ENCODE assay signal across 10 cellular contexts in genomic region chr20:35661013-35661412, GRCh38. TPM values are rescaled to one million over a fixed set of nuclear protein-coding genes. Genes with fewer than 3 reads are reported as not detected.
A peak's percentile ranks its signal among the peaks of the same experiment; 100 is the strongest.
DNase-seq lines count a peak whose midpoint lies in the region; ATAC-seq and TF ChIP-seq lines count a peak whose summit lies in the region.
"Had no signal": no experiment of that assay in that cellular context is flagged by ENCODE, and none has a peak within 500 bp of the region (broad histone marks: within the 10 kb centered on the region; RNA-seq: fewer than 3 reads in every experiment).

No MANE protein-coding gene starts in this region.

- TF ChIP-seq RAD21 in SK-N-SH (IDR thresholded peaks at IDR 0.05; ENCODE audit: low read length) = no peak

- H3K27me3 ChIP-seq in SK-N-SH (ENCODE audit: insufficient read depth) (no peaks in the 10 kb centered on the region), foreskin keratinocyte (no peaks in the 10 kb centered on the region)

- no peaks in the 10 kb centered on the region for H3K9me2 ChIP-seq in SK-N-SH

- peak overlapping the region; percentile 97 for H3K4me2 ChIP-seq in SK-N-SH

- CTCF ChIA-PET in SK-N-SH (lab: Yijun Ruan, JAX) = interaction anchor here (2.9 kb wide), 1 partner anchor 42 kb away, joined by 16 read pairs; no protein-coding TSS in a partner anchor

- H3K4me1 ChIP-seq in SK-N-SH (ENCODE audit: control insufficient read depth in 1 of 2, insufficient read depth in 2 of 2, low read depth in 1 of 2, low read length in 1 of 2) (peaks cover 10 to 13% of the 10 kb centered on the region in 2 experiments; a peak in 2 of 4 replicates), foreskin keratinocyte (peaks cover 28% of the 10 kb centered on the region)

- ATAC-seq in SK-N-SH treated with all-trans-retinoic acid at 6 μM for 48 hours = no peak
- no peak for ATAC-seq in T-helper 17 cell
- ATAC-seq in foreskin keratinocyte = no peak
- no peak for ATAC-seq in stimulated activated naive B cell treated with anti-CD40 and anti-IgM and Interleukin-4, amounts not matched to agents 10 μg/mL and 1 μg/mL and 100 μg/mL, for 72 hours (replicated peaks)
- no peak for ATAC-seq in GM18867 (IDR thresholded peaks at IDR 0.05; ENCODE audit: unreplicated experiment)
- ATAC-seq in HG02623 (IDR thresholded peaks at IDR 0.05; ENCODE audit: unreplicated experiment) = no peak

- H3K36me3 Mint-ChIP-seq in T-helper 17 cell (ENCODE audit: low read depth) = peaks cover 2% of the 10 kb centered on the region
- H3K36me3 Mint-ChIP-seq in stimulated activated naive B cell treated with anti-CD40 and anti-IgM and Interleukin-4, amounts not matched to agents 10 μg/mL and 1 μg/mL and 100 μg/mL, for 72 hours = peaks cover 17 to 38% of the 10 kb centered on the region in 2 donors

- H3K9me3 ChIP-seq in SK-N-SH (no peaks in the 10 kb centered on the region), T-helper 17 cell (ENCODE audit: control insufficient read depth, low read length, poor library complexity, severe bottlenecking) (no peaks in the 10 kb centered on the region)

- H3F3A ChIP-seq in SK-N-SH (replicated peaks; ENCODE audit: insufficient read depth) = peaks cover 28% of the 10 kb centered on the region

- H3K27me3 Mint-ChIP-seq in T-helper 17 cell = no peaks in the 10 kb centered on the region
- no peaks in the 10 kb centered on the region for H3K27me3 Mint-ChIP-seq in stimulated activated naive B cell treated with anti-CD40 and anti-IgM and Interleukin-4, amounts not matched to agents 10 μg/mL and 1 μg/mL and 100 μg/mL, for 72 hours

- POLR2A ChIA-PET in SK-N-SH (lab: Yijun Ruan, JAX) = interaction anchor here (1.2 kb wide), 1 partner anchor 45 kb away, joined by 3 read pairs; the partner anchor contains the start of gene SPAG4

- no peak overlapping the region for H3K27ac ChIP-seq in SK-N-SH (ENCODE audit: low read depth in 2 of 2, low read length in 1 of 2)
- peak overlapping the region; percentile 7 for H3K27ac ChIP-seq in foreskin keratinocyte
- H3K27ac ChIP-seq: 22Rv1 had no signal

- H3K79me2 ChIP-seq in SK-N-SH (ENCODE audit: insufficient read depth) = peaks cover 88% of the 10 kb centered on the region

- H3K27ac Mint-ChIP-seq in T-helper 17 cell = peak overlapping the region; percentile 99
- peak overlapping the region; percentile 65 for H3K27ac Mint-ChIP-seq in stimulated activated naive B cell treated with anti-CD40 and anti-IgM and Interleukin-4, amounts not matched to agents 10 μg/mL and 1 μg/mL and 100 μg/mL, for 72 hours

- H4K20me1 ChIP-seq in SK-N-SH (ENCODE audit: insufficient read depth) = peaks cover 81% of the 10 kb centered on the region

- peak overlapping the region; percentile 91 for H3K4me3 Mint-ChIP-seq in T-helper 17 cell
- peak overlapping the region in 1 of 2 donors; percentile 94 for H3K4me3 Mint-ChIP-seq in stimulated activated naive B cell treated with anti-CD40 and anti-IgM and Interleukin-4, amounts not matched to agents 10 μg/mL and 1 μg/mL and 100 μg/mL, for 72 hours

- H2AFZ ChIP-seq in SK-N-SH (ENCODE audit: low read depth) = no peak overlapping the region

- H3K9me3 Mint-ChIP-seq in stimulated activated naive B cell treated with anti-CD40 and anti-IgM and Interleukin-4, amounts not matched to agents 10 μg/mL and 1 μg/mL and 100 μg/mL, for 72 hours = no peaks in the 10 kb centered on the region

- no peak for DNase-seq in SK-N-SH
- no peak for DNase-seq in T-helper 17 cell
- peak; percentile 36 to 71 for DNase-seq in foreskin keratinocyte
- no peak for DNase-seq in stimulated activated naive B cell treated with anti-CD40 and anti-IgM and Interleukin-4, amounts not matched to agents 10 μg/mL and 1 μg/mL and 100 μg/mL, for 72 hours
- no peak for DNase-seq in DMS153 treated with DMSO at 0.1 percent for 48 hours (lab: John Stamatoyannopoulos, UW; ENCODE audit: unreplicated experiment)
- DNase-seq: NCI-H1436 had no signal

- TF ChIP-seq CTCF in SK-N-SH (IDR thresholded peaks at IDR 0.05) (no peak), foreskin keratinocyte (conservative IDR thresholded peaks at IDR 0.05) (no peak)

- peak overlapping the region in 1 of 2 experiments; percentile 83; a peak in 2 of 4 replicates for H3K4me3 ChIP-seq in SK-N-SH (ENCODE audit: low read depth in 2 of 2, low read length in 1 of 2)

- peak overlapping the region; percentile 98; the same call in 1 of the 2 replicates for H3K9ac ChIP-seq in SK-N-SH

- peaks cover 57% of the 10 kb centered on the region for H3K4me1 Mint-ChIP-seq in T-helper 17 cell
- H3K4me1 Mint-ChIP-seq in stimulated activated naive B cell treated with anti-CD40 and anti-IgM and Interleukin-4, amounts not matched to agents 10 μg/mL and 1 μg/mL and 100 μg/mL, for 72 hours = peaks cover 23 to 55% of the 10 kb centered on the region in 2 donors

- WGBS in SK-N-SH (ENCODE audit: low lambda C conversion rate) = 89% methylated on average over 2 of the region's 2 CpGs

- TF ChIP-seq EP300 in SK-N-SH (IDR thresholded peaks at IDR 0.05; ENCODE audit: borderline replicate concordance in 1 of 2, low read depth in 1 of 2, low read length in 1 of 2) = no peak

- H3K36me3 ChIP-seq in SK-N-SH (replicated peaks in 1 of 2; ENCODE audit: control insufficient read depth in 1 of 2, insufficient read depth in 2 of 2, low read length in 1 of 2) = peaks cover 5 to 9% of the 10 kb centered on the region in 2 experiments

TF ChIP-seq in SK-N-SH, 30 proteins besides CTCF, POLR2A, EP300 and RAD21:
- TF ChIP-seq SIN3A (IDR thresholded peaks at IDR 0.05; ENCODE audit: borderline replicate concordance, low read depth, low read length) (no peak), SMC3 (IDR thresholded peaks at IDR 0.05; ENCODE audit: low read depth, low read length) (no peak), EZH2phosphoT487 (IDR thresholded peaks at IDR 0.05; ENCODE audit: borderline replicate concordance, low read depth) (no peak), RFX5 (IDR thresholded peaks at IDR 0.05; ENCODE audit: low read length) (no peak), MXI1 (IDR thresholded peaks at IDR 0.05; ENCODE audit: low read depth, low read length) (no peak)

TF ChIP-seq in SK-N-SH treated with all-trans-retinoic acid at 6 μM for 48 hours, 23 proteins besides CTCF, POLR2A, EP300 and RAD21:
- TF ChIP-seq CREB5 (CRISPR knock-in tag; IDR thresholded peaks at IDR 0.05; ENCODE audit: low read depth) = no peak
- TF ChIP-seq RARB (CRISPR knock-in tag; IDR thresholded peaks at IDR 0.05) = no peak
- no peak for TF ChIP-seq PPARA (CRISPR knock-in tag; IDR thresholded peaks at IDR 0.05; ENCODE audit: borderline replicate concordance)
- TF ChIP-seq ZNF565 (CRISPR knock-in tag; conservative IDR thresholded peaks at IDR 0.05; ENCODE audit: low read depth) = no peak
- TF ChIP-seq SNAI2 (CRISPR knock-in tag; IDR thresholded peaks at IDR 0.05) = no peak
- no peak for TF ChIP-seq ARNTL (CRISPR knock-in tag; IDR thresholded peaks at IDR 0.05; ENCODE audit: borderline replicate concordance, low read depth)
- TF ChIP-seq ESRRG (CRISPR knock-in tag; IDR thresholded peaks at IDR 0.05) = no peak
- TF ChIP-seq ZFP3 (CRISPR knock-in tag; IDR thresholded peaks at IDR 0.05) = no peak

RNA-seq across cellular contexts. Expression of gene CPNE1, which starts 3.7 kb away (rescaled TPM):
- polyA plus RNA-seq in SK-N-SH (2012; rRNA removed) (217 and 279 TPM in 2 replicates), foreskin keratinocyte (153 and 183 TPM in 2 replicates)
- 131 and 171 TPM in 2 replicates for polyA plus RNA-seq in SK-N-SH (2012; cell fraction: cytosol; rRNA removed)
- 585 and 668 TPM in 2 replicates for polyA plus RNA-seq in SK-N-SH (2012; cell fraction: nucleus; rRNA removed)
- total RNA-seq in T-helper 17 cell (100 to 1,000 TPM; 215 to 250 TPM), foreskin keratinocyte (129 and 163 TPM in 2 replicates)

RNA-seq across cellular contexts. Expression of gene RBM12, which starts 3.7 kb away (rescaled TPM):
- polyA plus RNA-seq in SK-N-SH (2012; rRNA removed) = 41.9 and 56.7 TPM in 2 replicates
- 37.7 and 43.4 TPM in 2 replicates for polyA plus RNA-seq in SK-N-SH (2012; cell fraction: cytosol; rRNA removed)
- polyA plus RNA-seq in SK-N-SH (2012; cell fraction: nucleus; rRNA removed) = 55.0 and 78.3 TPM in 2 replicates
- 10 to 100 TPM; 86.0 to 87.8 TPM for total RNA-seq in T-helper 17 cell
- total RNA-seq in foreskin keratinocyte = 62.7 and 62.8 TPM in 2 replicates
- polyA plus RNA-seq in foreskin keratinocyte = 15.0 and 17.3 TPM in 2 replicates

RNA-seq across cellular contexts. Expression of gene NFS1, which starts 38.1 kb away (rescaled TPM):
- polyA plus RNA-seq in SK-N-SH (2012; rRNA removed) (75.6 and 89.7 TPM in 2 replicates), foreskin keratinocyte (27.5 and 30.0 TPM in 2 replicates)
- polyA plus RNA-seq in SK-N-SH (2012; cell fraction: cytosol; rRNA removed) = 53.8 and 62.8 TPM in 2 replicates
- 73.7 and 115 TPM in 2 replicates for polyA plus RNA-seq in SK-N-SH (2012; cell fraction: nucleus; rRNA removed)
- total RNA-seq in T-helper 17 cell (10 to 100 TPM; 16.8 to 19.4 TPM), foreskin keratinocyte (33.0 and 35.7 TPM in 2 replicates)

RNA-seq across cellular contexts. Expression of gene ROMO1, which starts 38.2 kb away (rescaled TPM):
- 1,087 and 1,273 TPM in 2 replicates for polyA plus RNA-seq in SK-N-SH (2012; rRNA removed)
- polyA plus RNA-seq in SK-N-SH (2012; cell fraction: cytosol; rRNA removed) = 759 and 965 TPM in 2 replicates
- polyA plus RNA-seq in SK-N-SH (2012; cell fraction: nucleus; rRNA removed) = 308 and 746 TPM in 2 replicates
- 10 to 100 TPM; 35.1 to 37.6 TPM for total RNA-seq in T-helper 17 cell
- total RNA-seq in foreskin keratinocyte = 271 and 286 TPM in 2 replicates
- polyA plus RNA-seq in foreskin keratinocyte = 402 and 478 TPM in 2 replicates

RNA-seq across cellular contexts. Expression of gene SPAG4, which starts 45.4 kb away (rescaled TPM):
- polyA plus RNA-seq in SK-N-SH (2012; rRNA removed) (5.9 and 6.9 TPM in 2 replicates), foreskin keratinocyte (1.7 and 2.2 TPM in 2 replicates)
- polyA plus RNA-seq in SK-N-SH (2012; cell fraction: cytosol; rRNA removed) = 2.1 and 3.0 TPM in 2 replicates
- 31.8 and 41.3 TPM in 2 replicates for polyA plus RNA-seq in SK-N-SH (2012; cell fraction: nucleus; rRNA removed)
- total RNA-seq in T-helper 17 cell (10 to 100 TPM; 13.7 to 15.7 TPM), foreskin keratinocyte (1.5 and 3.2 TPM in 2 replicates)

Comparison
In these comparisons a context has a peak if more than half of its experiments do, and no peak if none do; other contexts are left out.
1. DNase-seq: peak in foreskin keratinocyte (2 of 2); none in SK-N-SH (single experiment), T-helper 17 cell (0 of 3), stimulated activated naive B cell treated with anti-CD40 and anti-IgM and Interleukin-4, amounts not matched to agents 10 μg/mL and 1 μg/mL and 100 μg/mL, for 72 hours (single experiment) and DMS153 treated with DMSO at 0.1 percent for 48 hours (single experiment).